In genomic region chr9:34989056-34989945, GRCh38 we compare ENCODE assay signal across 8 cellular contexts. TPM values are rescaled to one million over a fixed set of nuclear protein-coding genes. Genes with fewer than 3 reads are reported as not detected.
A peak's percentile ranks its signal among the peaks of the same experiment; 100 is the strongest.
DNase-seq lines count a peak whose midpoint lies in the region; ATAC-seq and TF ChIP-seq lines count a peak whose summit lies in the region.

Gene DNAJB5, plus strand, starts transcription at chr9:34989745. Its CDS starts 886 bp downstream, at chr9:34990631.

- DNase-seq in AML-193 (lab: John Stamatoyannopoulos, UW), result peak; percentile 94 to 97
- peak; percentile 99 for DNase-seq in NCI-H446 treated with DMSO at 0.1 percent for 48 hours (lab: John Stamatoyannopoulos, UW)
- peak; percentile 94 for DNase-seq in activated CD4-positive, alpha-beta T cell treated with anti-CD3 and anti-CD28 coated beads for 1 hour
- peak; percentile 98 for DNase-seq in cerebellum (ENCODE audit: low spot score)
- peak; percentile 100 for DNase-seq in islet precursor cell
- DNase-seq in stimulated activated CD4-positive, alpha-beta T cell treated with anti-CD3 and anti-CD28 coated beads, Interleukin-12 subunit alpha, Interleukin-12 subunit beta, amount 100 ng/mL, for 4 hours, result peak; percentile 94

- ATAC-seq in HG03378 (IDR thresholded peaks at IDR 0.05; ENCODE audit: unreplicated experiment), result peak; percentile 88

- TF ChIP-seq POLR2A in GM19099 (IDR thresholded peaks at IDR 0.05; ENCODE audit: extremely low read depth, insufficient read length, low read depth), result peak; percentile 58

RNA-seq across cellular contexts. Expression of gene DNAJB5, which starts in this region (rescaled TPM):
- total RNA-seq in cerebellum, result 18.6 TPM

Comparison
In these comparisons a context has a peak if more than half of its experiments do, and no peak if none do; other contexts are left out.
1. Peak in every context shown above with its lines: DNase-seq and ATAC-seq.